In genomic region chr13:50228527-50228926, GRCh38 we compare ENCODE assay signal across 20 cellular contexts.
DNase-seq lines count a peak whose midpoint lies in the region; ATAC-seq and TF ChIP-seq lines count a peak whose summit lies in the region.
"Had no signal": no experiment of that assay in that cellular context is flagged by ENCODE, and none has a peak within 500 bp of the region (broad histone marks: within the 10 kb centered on the region; RNA-seq: fewer than 3 reads in every experiment).

No MANE protein-coding gene starts in this region.

- H3K36me3 ChIP-seq in Loucy (ENCODE audit: insufficient read depth, low read length) = peaks cover 3% of the 10 kb centered on the region
- H3K36me3 ChIP-seq: esophagus muscularis mucosa, left lung had no signal

- H3F3A ChIP-seq in Loucy (ENCODE audit: low read depth) = no peaks in the 10 kb centered on the region

- H3K4me3 Mint-ChIP-seq in nephron = peak overlapping the region in 2 of 3 experiments; percentile 1 to 54
- H3K4me3 Mint-ChIP-seq: activated CD4-positive, alpha-beta T cell treated with anti-CD3 and anti-CD28 coated beads for 36 hours; central memory CD8-positive, alpha-beta T cell had no signal

- H3K27ac Mint-ChIP-seq in nephron = peak overlapping the region in 2 of 3 experiments; percentile 13 to 32
- H3K27ac Mint-ChIP-seq: activated CD4-positive, alpha-beta T cell treated with anti-CD3 and anti-CD28 coated beads for 36 hours had no signal

- no peak for TF ChIP-seq CTCF in Loucy (conservative IDR thresholded peaks at IDR 0.05; ENCODE audit: low read length)
- TF ChIP-seq CTCF in nephron (IDR thresholded peaks at IDR 0.05; ENCODE audit: unreplicated experiment in 3 of 3) = no peak

- H3K27me3 ChIP-seq in Loucy (ENCODE audit: insufficient read depth, low read length, poor library complexity, severe bottlenecking) = no peaks in the 10 kb centered on the region
- H3K27me3 ChIP-seq: esophagus muscularis mucosa, left lung, testis had no signal

- H3K27me3 Mint-ChIP-seq in nephron (ENCODE audit: low read depth) = no peaks in the 10 kb centered on the region
- H3K27me3 Mint-ChIP-seq: central memory CD8-positive, alpha-beta T cell had no signal

- H3K9me3 Mint-ChIP-seq in nephron = peaks cover 11% of the 10 kb centered on the region
- H3K9me3 Mint-ChIP-seq: central memory CD8-positive, alpha-beta T cell had no signal

- H2AFZ ChIP-seq in Loucy (ENCODE audit: low read length) = no peak overlapping the region
- H2AFZ ChIP-seq: GM23248 had no signal

- H3K9ac ChIP-seq in Loucy (ENCODE audit: low read depth, low read length, poor library complexity, severe bottlenecking) = no peak overlapping the region
- H3K9ac ChIP-seq: GM23248 had no signal

- peaks cover 83% of the 10 kb centered on the region for H3K79me2 ChIP-seq in Loucy (ENCODE audit: insufficient read depth, low read length)

- peaks cover 5% of the 10 kb centered on the region for H3K36me3 Mint-ChIP-seq in nephron (ENCODE audit: low read depth)

- peaks cover 10% of the 10 kb centered on the region; the same call in 1 of the 2 replicates for H3K9me3 ChIP-seq in Loucy (ENCODE audit: insufficient read depth, low read depth, low read length)
- H3K9me3 ChIP-seq: esophagus muscularis mucosa, left lung, testis had no signal

- peaks cover 60% of the 10 kb centered on the region for H3K4me1 Mint-ChIP-seq in nephron

- ATAC-seq in HG02571 (IDR thresholded peaks at IDR 0.05; ENCODE audit: unreplicated experiment) (no peak), GM19035 (IDR thresholded peaks at IDR 0.05; ENCODE audit: unreplicated experiment) (no peak), GM21529 (IDR thresholded peaks at IDR 0.05; ENCODE audit: unreplicated experiment) (no peak)
- ATAC-seq: activated CD4-positive, alpha-beta T cell treated with anti-CD3 and anti-CD28 coated beads for 36 hours; foreskin keratinocyte; left lung had no signal

- no peak overlapping the region for H3K4me3 ChIP-seq in Loucy (ENCODE audit: low read length, poor library complexity, severe bottlenecking)
- H3K4me3 ChIP-seq: esophagus muscularis mucosa, GM23248, left lung, testis had no signal

- H3K4me2 ChIP-seq in Loucy (ENCODE audit: low read depth, low read length, poor library complexity, severe bottlenecking) = peak overlapping the region; percentile 9

- peaks cover 38% of the 10 kb centered on the region for H3K4me1 ChIP-seq in Loucy (ENCODE audit: insufficient read depth, low read length, poor library complexity, severe bottlenecking)
- H3K4me1 ChIP-seq: foreskin keratinocyte, testis had no signal

- H4K20me1 ChIP-seq in Loucy (ENCODE audit: insufficient read depth, low read length, poor library complexity, severe bottlenecking) = peaks cover 14% of the 10 kb centered on the region

- no peaks in the 10 kb centered on the region for H3K9me2 ChIP-seq in Loucy (replicated peaks; ENCODE audit: low read depth, low read length)

- peak; percentile 71 for DNase-seq in NCI-H2171 treated with DMSO at 0.1 percent for 48 hours (lab: John Stamatoyannopoulos, UW)
- peak; percentile 81 for DNase-seq in SK-N-DZ (ENCODE audit: low spot score)
- DNase-seq: activated CD4-positive, alpha-beta T cell treated with anti-CD3 and anti-CD28 coated beads for 36 hours; activated CD8-positive, alpha-beta memory T cell treated with anti-CD3 and anti-CD28 coated beads for 24 hours; dermis blood vessel endothelial cell; foreskin keratinocyte; GM23248; left lung; mesenchymal stem cell; NCI-H1048; nucleus accumbens; stimulated activated naive CD8-positive, alpha-beta T cell treated with anti-CD3 and anti-CD28 coated beads, Interleukin-15, Interleukin-2, amounts not matched to agents 100 U/mL and 50 U/mL, for 24 hours; testis had no signal
